In genomic region chr5:179178016-179178575, GRCh38 we compare ENCODE assay signal across 19 cellular contexts.
DNase-seq lines count a peak whose midpoint lies in the region; ATAC-seq, FAIRE-seq and TF ChIP-seq lines count a peak whose summit lies in the region.
"Had no signal": no experiment of that assay in that cellular context is flagged by ENCODE, and none has a peak within 500 bp of the region (broad histone marks: within the 10 kb centered on the region; RNA-seq: fewer than 3 reads in every experiment).

No MANE protein-coding gene starts in this region.

- no peak overlapping the region for H2BK12ac ChIP-seq in H9 (ENCODE audit: insufficient read length, low read depth, low read length)

- 86% methylated on average over 8 of the region's 8 CpGs for WGBS in sigmoid colon, 2 donors
- no CpG with 5 or more reads among the region's 8 CpGs for WGBS in H9 (ENCODE audit: extremely low coverage, insufficient read length, low lambda C conversion rate)

- H2BK5ac ChIP-seq in H9 (ENCODE audit: insufficient read length, low read length), result no peak overlapping the region

- H3K9me3 ChIP-seq in RWPE2 (ENCODE audit: severe bottlenecking), result peaks cover 10% of the 10 kb centered on the region
- H3K9me3 ChIP-seq in kidney (ENCODE audit: control insufficient read depth in 1 of 2, low read length in 2 of 2), result no peaks in the 10 kb centered on the region
- H3K9me3 ChIP-seq in sigmoid colon, result peaks cover 0 to 3% (median 0%) of the 10 kb centered on the region in 4 donors
- no peaks in the 10 kb centered on the region for H3K9me3 ChIP-seq in H9 (ENCODE audit: control insufficient read depth, low read depth, low read length)

- H3K27ac ChIP-seq in RWPE2 (ENCODE audit: poor library complexity, severe bottlenecking), result no peak overlapping the region
- no peak overlapping the region for H3K27ac ChIP-seq in kidney (ENCODE audit: low read depth in 2 of 2, low read length in 2 of 2)
- no peak overlapping the region for H3K27ac ChIP-seq in sigmoid colon
- no peak overlapping the region for H3K27ac ChIP-seq in H9 (ENCODE audit: insufficient read length, low read depth, low read length)

- H3K79me1 ChIP-seq in H9 (ENCODE audit: insufficient read depth, low read depth, low read length, poor library complexity, severe bottlenecking), result no peaks in the 10 kb centered on the region

- no peaks in the 10 kb centered on the region for H3K23me2 ChIP-seq in H9 (ENCODE audit: insufficient read length, low read depth, low read length, poor library complexity, severe bottlenecking)

- H3K79me2 ChIP-seq in H9 (ENCODE audit: insufficient read depth, low read length), result no peaks in the 10 kb centered on the region

- intact Hi-C loops in left cardiac atrium (cut with DNase I) (no loop called here), cardiac septum (cut with DNase I) (no loop called here), kidney (cut with DNase I) (no loop called here), sigmoid colon (cut with DNase I) (no loop called here)

- H2BK120ac ChIP-seq in H9 (ENCODE audit: low read depth, low read length, poor library complexity, severe bottlenecking), result no peak overlapping the region

- no peak overlapping the region for H3K4ac ChIP-seq in H9 (ENCODE audit: low read depth, low read length)

- no peak overlapping the region for H3K9ac ChIP-seq in kidney (ENCODE audit: low read length in 2 of 2)
- H3K9ac ChIP-seq in H9 (ENCODE audit: extremely low read depth, insufficient read length, low read length), result no peak overlapping the region

- H3K9me3 Mint-ChIP-seq in progenitor cell of endocrine pancreas (ENCODE audit: low read depth) (peaks cover 3% of the 10 kb centered on the region), H9 (peaks cover 0 to 2% of the 10 kb centered on the region in 2 experiments; a peak in 1 of 5 replicates)

- no peaks in the 10 kb centered on the region for H3K4me1 ChIP-seq in RWPE2 (ENCODE audit: insufficient read depth, poor library complexity, severe bottlenecking)
- no peaks in the 10 kb centered on the region for H3K4me1 ChIP-seq in kidney (ENCODE audit: control insufficient read depth in 1 of 2, insufficient read depth in 1 of 2, low read depth in 1 of 2, low read length in 2 of 2)
- H3K4me1 ChIP-seq in sigmoid colon, result no peaks in the 10 kb centered on the region
- H3K4me1 ChIP-seq in H9 (ENCODE audit: insufficient read depth, low read length), result no peaks in the 10 kb centered on the region

- no peak overlapping the region for H2AFZ ChIP-seq in H9 (ENCODE audit: low read length)

- no peaks in the 10 kb centered on the region for H3K36me3 ChIP-seq in RWPE2 (ENCODE audit: low read depth)
- no peaks in the 10 kb centered on the region for H3K36me3 ChIP-seq in kidney (ENCODE audit: control insufficient read depth in 1 of 2, insufficient read depth in 2 of 2, low read length in 2 of 2)
- no peaks in the 10 kb centered on the region for H3K36me3 ChIP-seq in sigmoid colon

- H4K91ac ChIP-seq in H9 (ENCODE audit: insufficient read length, low read depth, low read length), result no peak overlapping the region

- no peaks in the 10 kb centered on the region for H3K4me1 Mint-ChIP-seq in progenitor cell of endocrine pancreas (ENCODE audit: low read depth)
- H3K4me1 Mint-ChIP-seq in H9, result peaks cover 5% of the 10 kb centered on the region in 2 experiments
- H3K4me1 Mint-ChIP-seq: B cell; CD4-positive, CD25-positive, alpha-beta regulatory T cell had no signal

- H3K4me2 ChIP-seq in H9 (ENCODE audit: insufficient read depth, insufficient read length, low read length), result no peak overlapping the region

- no peak overlapping the region for H3T11ph ChIP-seq in H9 (ENCODE audit: low read length)

- H4K5ac ChIP-seq in H9 (ENCODE audit: insufficient read length, low read depth, low read length), result no peak overlapping the region

- H3K27me3 Mint-ChIP-seq in progenitor cell of endocrine pancreas (peaks cover 17% of the 10 kb centered on the region), H9 (ENCODE audit: low read depth) (peaks cover 4% of the 10 kb centered on the region)

- H3K27me3 ChIP-seq in RWPE2 (ENCODE audit: insufficient read depth, poor library complexity, severe bottlenecking) (no peaks in the 10 kb centered on the region), sigmoid colon (no peaks in the 10 kb centered on the region), H9 (ENCODE audit: insufficient read depth, low read length) (no peaks in the 10 kb centered on the region)

- no peak overlapping the region for H2BK20ac ChIP-seq in H9 (ENCODE audit: low read depth, low read length, poor library complexity, severe bottlenecking)

- H4K8ac ChIP-seq in H9 (replicated peaks; ENCODE audit: insufficient read length, low read depth, low read length), result no peak overlapping the region

- no peaks in the 10 kb centered on the region for H4K20me1 ChIP-seq in H9 (ENCODE audit: control insufficient read depth, insufficient read depth, insufficient read length)

- H3K56ac ChIP-seq in H9 (ENCODE audit: insufficient read length, low read depth, low read length), result no peak overlapping the region

- H3K4me3 ChIP-seq in RWPE2 (ENCODE audit: severe bottlenecking) (no peak overlapping the region), kidney (ENCODE audit: low read length in 2 of 2) (no peak overlapping the region), sigmoid colon (no peak overlapping the region)
- H3K4me3 ChIP-seq: GM12878 had no signal

- H3K4me3 Mint-ChIP-seq in progenitor cell of endocrine pancreas (ENCODE audit: low read depth) (no peak overlapping the region), H9 (no peak overlapping the region)
- H3K4me3 Mint-ChIP-seq: B cell; CD4-positive, CD25-positive, alpha-beta regulatory T cell; CD8-positive, alpha-beta memory T cell had no signal

- no peak overlapping the region for H3K14ac ChIP-seq in H9 (ENCODE audit: insufficient read depth, low read length)

- FAIRE-seq in kidney (lab: Jason Lieb, UNC), result no peak
- FAIRE-seq: GM12878 had no signal

- no peak for TF ChIP-seq POLR2A in sigmoid colon (IDR thresholded peaks at IDR 0.05)

- TF ChIP-seq CTCF in RWPE2 (IDR thresholded peaks at IDR 0.05; ENCODE audit: poor library complexity, severe bottlenecking) (no peak), kidney (IDR thresholded peaks at IDR 0.05; ENCODE audit: borderline replicate concordance, extremely low read depth, insufficient read depth) (no peak), sigmoid colon (IDR thresholded peaks at IDR 0.05) (no peak), progenitor cell of endocrine pancreas (IDR thresholded peaks at IDR 0.05; ENCODE audit: unreplicated experiment) (no peak), H9 (conservative IDR thresholded peaks at IDR 0.05) (no peak)

- H3K23ac ChIP-seq in H9 (ENCODE audit: insufficient read length, low read depth, low read length), result no peak overlapping the region

- ATAC-seq in left cardiac atrium (peak in 1 of 2 donors; percentile 50), RWPE2 (ENCODE audit: low read depth) (no peak)
- ATAC-seq: GM12878 had no signal

- H2BK15ac ChIP-seq in H9 (ENCODE audit: low read depth, low read length), result no peak overlapping the region

- no peak overlapping the region for H3K18ac ChIP-seq in H9 (ENCODE audit: insufficient read length, low read depth, low read length)

- H2AK5ac ChIP-seq in H9 (ENCODE audit: insufficient read length, low read length), result no peak overlapping the region

- H3K27ac Mint-ChIP-seq in progenitor cell of endocrine pancreas (no peak overlapping the region), H9 (no peak overlapping the region; a peak in 1 of 7 replicates)
- H3K27ac Mint-ChIP-seq: B cell; CD4-positive, CD25-positive, alpha-beta regulatory T cell; CD8-positive, alpha-beta memory T cell had no signal

- DNase-seq in left cardiac atrium, result peak; percentile 10
- DNase-seq in cardiac septum (ENCODE audit: low spot score), result no peak
- peak; percentile 34 for DNase-seq in RWPE2 (ENCODE audit: low spot score)
- peak; percentile 57 for DNase-seq in kidney
- peak; percentile 24 for DNase-seq in sigmoid colon
- no peak for DNase-seq in progenitor cell of endocrine pancreas (ENCODE audit: low spot score, unreplicated experiment)
- DNase-seq in H9, result no peak
- DNase-seq in retina, result no peak
- DNase-seq: CD4-positive, CD25-positive, alpha-beta regulatory T cell; CD8-positive, alpha-beta memory T cell; COR-L47; DMS 273 treated with DMSO at 0.1 percent for 48 hours; DMS53; DND-41; EL; GOT3; H7 had no signal

- no peaks in the 10 kb centered on the region for H3K36me3 Mint-ChIP-seq in progenitor cell of endocrine pancreas (ENCODE audit: insufficient read depth)
- peaks cover 0 to 8% (median 0%) of the 10 kb centered on the region in 3 experiments; a peak in 4 of 7 replicates for H3K36me3 Mint-ChIP-seq in H9 (ENCODE audit: insufficient read depth in 1 of 3, low read depth in 3 of 3)
- H3K36me3 Mint-ChIP-seq: CD4-positive, CD25-positive, alpha-beta regulatory T cell had no signal

- TF ChIP-seq EP300 in sigmoid colon (IDR thresholded peaks at IDR 0.05), result no peak

Comparison
In these comparisons a context has a peak if more than half of its experiments do, and no peak if none do; other contexts are left out.
1. DNase-seq: peak in left cardiac atrium (single experiment), RWPE2 (single experiment), kidney (single experiment) and sigmoid colon (single experiment); none in cardiac septum (single experiment), progenitor cell of endocrine pancreas (single experiment), H9 (single experiment) and retina (single experiment).